Comparison of ENCODE assay signal across 9 cellular contexts in the genomic region with DNA sequence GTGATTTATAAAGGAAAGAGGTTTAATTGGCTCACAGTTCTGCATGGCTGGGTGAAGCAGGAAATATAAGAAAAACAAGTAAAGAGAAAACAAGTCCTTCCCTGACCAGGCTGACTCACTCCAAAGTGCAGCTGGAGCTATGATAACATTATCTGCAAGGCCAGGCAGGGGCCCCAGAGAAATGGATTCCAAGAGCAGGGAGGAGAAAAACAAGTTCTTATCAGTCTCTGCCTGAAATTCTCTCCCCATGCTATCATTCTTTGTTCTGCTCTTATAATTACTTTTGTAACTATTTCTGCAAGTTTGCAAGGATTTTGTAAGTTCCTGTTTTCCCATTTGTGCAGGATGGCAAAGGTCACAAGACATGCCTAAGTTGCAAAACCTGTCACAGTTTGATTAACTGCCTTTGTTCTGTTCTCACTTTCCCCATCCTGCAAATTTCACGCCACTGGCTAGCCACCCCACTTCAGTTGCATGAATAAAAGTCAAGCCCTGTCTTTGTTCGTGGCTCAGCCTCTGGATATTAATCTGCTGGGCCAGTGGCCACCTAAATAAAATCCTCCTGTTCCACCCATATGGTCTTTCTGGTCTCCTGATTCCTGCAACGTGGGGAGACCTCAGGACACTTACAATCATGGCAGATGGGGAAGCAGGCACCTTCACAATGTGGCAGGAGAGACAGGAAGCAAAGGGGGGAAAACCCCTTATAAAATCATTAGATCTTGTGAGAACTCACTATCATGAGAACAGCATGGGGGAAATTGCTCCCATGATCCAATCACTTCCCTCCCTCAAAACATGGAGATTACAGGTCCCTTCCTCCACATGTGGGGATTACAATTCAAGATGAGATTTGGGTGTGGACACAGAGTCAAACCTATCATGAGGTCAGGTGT. TPM values are rescaled to one million over a fixed set of nuclear protein-coding genes. Genes with fewer than 3 reads are reported as not detected.
A peak's percentile ranks its signal among the peaks of the same experiment; 100 is the strongest.
DNase-seq lines count a peak whose midpoint lies in the region; ATAC-seq and TF ChIP-seq lines count a peak whose summit lies in the region.
"Had no signal": no experiment of that assay in that cellular context is flagged by ENCODE, and none has a peak within 500 bp of the region (broad histone marks: within the 10 kb centered on the region; RNA-seq: fewer than 3 reads in every experiment).

No MANE protein-coding gene starts in this region.

- H3K27ac ChIP-seq in HUES48 (ENCODE audit: low read depth, low read length) (peak overlapping the region; percentile 60), breast epithelium (peak overlapping the region; percentile 40 to 74), tibial nerve (peak overlapping the region in 2 of 4 donors; percentile 54 to 72)
- H3K27ac ChIP-seq: SK-N-MC had no signal

- H3K4me1 ChIP-seq in HUES48 (ENCODE audit: control insufficient read depth, insufficient read depth, low read length), result no peaks in the 10 kb centered on the region
- no peaks in the 10 kb centered on the region for H3K4me1 ChIP-seq in breast epithelium
- peaks cover 0 to 26% (median 8%) of the 10 kb centered on the region in 4 donors for H3K4me1 ChIP-seq in tibial nerve

- no peak overlapping the region for H3K9ac ChIP-seq in HUES48 (ENCODE audit: low read depth, low read length)

- peak in 1 of 2 donors; percentile 86 for TF ChIP-seq EP300 in tibial nerve (IDR thresholded peaks at IDR 0.05)

- no peaks in the 10 kb centered on the region for H3K27me3 ChIP-seq in HUES48 (ENCODE audit: control insufficient read depth, insufficient read depth, low read length)
- H3K27me3 ChIP-seq in breast epithelium, result no peaks in the 10 kb centered on the region
- H3K27me3 ChIP-seq in tibial nerve, result no peaks in the 10 kb centered on the region

- in situ Hi-C loops in GM13977 (cut with MboI; ENCODE audit: low pct_unique_long_range_greater_than_20kb, low sequenced_read_pairs, unreplicated experiment), result no loop called here

- H3K9me3 ChIP-seq in HUES48 (ENCODE audit: control insufficient read depth, insufficient read depth, low read length), result no peaks in the 10 kb centered on the region
- no peaks in the 10 kb centered on the region for H3K9me3 ChIP-seq in breast epithelium
- H3K9me3 ChIP-seq in tibial nerve, result peaks cover 0 to 8% (median 0%) of the 10 kb centered on the region in 4 donors

- H3K36me3 ChIP-seq in HUES48 (ENCODE audit: control insufficient read depth, insufficient read depth, low read length) (no peaks in the 10 kb centered on the region), breast epithelium (no peaks in the 10 kb centered on the region), tibial nerve (peaks cover 0 to 46% (median 0%) of the 10 kb centered on the region in 3 donors)

- TF ChIP-seq POLR2A in breast epithelium (IDR thresholded peaks at IDR 0.05) (no peak), tibial nerve (IDR thresholded peaks at IDR 0.05) (no peak)

- WGBS in tibial nerve, 2 donors, result 16 to 18% methylated on average over 3 of the region's 3 CpGs

- no peak for ATAC-seq in GM19351 (IDR thresholded peaks at IDR 0.05; ENCODE audit: unreplicated experiment)
- ATAC-seq in HG03342 (IDR thresholded peaks at IDR 0.05; ENCODE audit: unreplicated experiment), result no peak

- intact Hi-C loops in breast epithelium (cut with DNase I; ENCODE audit: low total_unique reads), result no loop called here

- TF ChIP-seq CTCF in breast epithelium (IDR thresholded peaks at IDR 0.05) (no peak), tibial nerve (IDR thresholded peaks at IDR 0.05) (no peak), GM13977 (IDR thresholded peaks at IDR 0.05; ENCODE audit: extremely low read depth, insufficient read depth, missing control alignments) (no peak)

- H3K4me3 ChIP-seq in HUES48 (ENCODE audit: low read depth, low read length) (no peak overlapping the region), breast epithelium (no peak overlapping the region), tibial nerve (no peak overlapping the region)
- H3K4me3 ChIP-seq: SK-N-MC had no signal

- DNase-seq in breast epithelium (ENCODE audit: low spot score in 2 of 2), result no peak
- peak; percentile 80 for DNase-seq in kidney glomerular epithelial cell (lab: John Stamatoyannopoulos, UW)
- DNase-seq in tibial nerve (ENCODE audit: low spot score in 2 of 2), result peak; percentile 21 to 61
- no peak for DNase-seq in HuH-7 (ENCODE audit: low spot score)
- DNase-seq in GM13977 (ENCODE audit: low spot score), result no peak

RNA-seq across cellular contexts. Expression of gene ABCA9, which starts 13.1 kb away (rescaled TPM):
- total RNA-seq in breast epithelium (10 to 100 TPM; 18.0 to 92.7 (median 56.7) TPM), tibial nerve (100 to 1,000 TPM; 108 to 170 (median 124) TPM)

Comparison
In these comparisons a context has a peak if more than half of its experiments do, and no peak if none do; other contexts are left out.
1. DNase-seq: peak in kidney glomerular epithelial cell (single experiment) and tibial nerve (2 of 2); none in breast epithelium (0 of 2), HuH-7 (single experiment) and GM13977 (single experiment).